In genomic region chr12:76144253-76144564, GRCh38 we compare ENCODE assay signal across 8 cellular contexts. TPM values are rescaled to one million over a fixed set of nuclear protein-coding genes. Genes with fewer than 3 reads are reported as not detected.
DNase-seq lines count a peak whose midpoint lies in the region; ATAC-seq and TF ChIP-seq lines count a peak whose summit lies in the region.

No MANE protein-coding gene starts in this region.

- DNase-seq in AG10803 (ENCODE audit: low read depth) (peak; percentile 10), H4 (ENCODE audit: low spot score) (peak; percentile 30), T-helper 2 cell (peak in 3 of 5 experiments; percentile 6 to 34 (median 27)), foreskin keratinocyte (peak in 1 of 2 donors; percentile 35), SW 1271 (lab: John Stamatoyannopoulos, UW) (no peak), HuH-7.5 (ENCODE audit: low spot score) (no peak), SKM-1 treated with dmso at 0.1 percent for 144 hours (lab: John Stamatoyannopoulos, UW; ENCODE audit: unreplicated experiment) (no peak)

- no peaks in the 10 kb centered on the region for H3K4me1 ChIP-seq in foreskin keratinocyte

- ATAC-seq in foreskin keratinocyte, result peak; percentile 28
- no peak for ATAC-seq in GM19351 (IDR thresholded peaks at IDR 0.05; ENCODE audit: unreplicated experiment)

- no peaks in the 10 kb centered on the region for H3K27me3 ChIP-seq in foreskin keratinocyte

- H3K4me3 ChIP-seq in AG10803 (ENCODE audit: low read length), result no peak overlapping the region

- H3K27ac ChIP-seq in foreskin keratinocyte, result no peak overlapping the region

- TF ChIP-seq CTCF in AG10803 (conservative IDR thresholded peaks at IDR 0.05; ENCODE audit: low read length), result no peak
- no peak for TF ChIP-seq CTCF in foreskin keratinocyte (conservative IDR thresholded peaks at IDR 0.05)

RNA-seq across cellular contexts. Expression of gene NAP1L1, which starts 59.7 kb away (rescaled TPM):
- 246 and 299 TPM in 2 replicates for total RNA-seq in H4 (2014; rRNA removed; shearing (Covaris generic))
- total RNA-seq in foreskin keratinocyte, result 423 and 448 TPM in 2 replicates
- 359 and 389 TPM in 2 replicates for polyA plus RNA-seq in foreskin keratinocyte

Comparison
In these comparisons a context has a peak if more than half of its experiments do, and no peak if none do; other contexts are left out.
1. DNase-seq: peak in AG10803 (single experiment), H4 (single experiment) and T-helper 2 cell (3 of 5); none in SW 1271 (0 of 2), HuH-7.5 (single experiment) and SKM-1 treated with dmso at 0.1 percent for 144 hours (single experiment).